Comparison of ENCODE assay signal across 19 cellular contexts in genomic region chr3:124587053-124587408, GRCh38.
DNase-seq lines count a peak whose midpoint lies in the region; ATAC-seq and TF ChIP-seq lines count a peak whose summit lies in the region.
"Had no signal": no experiment of that assay in that cellular context is flagged by ENCODE, and none has a peak within 500 bp of the region (broad histone marks: within the 10 kb centered on the region; RNA-seq: fewer than 3 reads in every experiment).

No MANE protein-coding gene starts in this region.

- no peak for TF ChIP-seq POLR2A in esophagus muscularis mucosa (IDR thresholded peaks at IDR 0.05; ENCODE audit: low read depth)

- H3K4me3 ChIP-seq in cardiac muscle cell (peak overlapping the region; percentile 80), brain microvascular endothelial cell (ENCODE audit: low read depth, low read length) (no peak overlapping the region), lung (no peak overlapping the region), esophagus muscularis mucosa (no peak overlapping the region)
- H3K4me3 ChIP-seq: A549, sigmoid colon had no signal

- no peak overlapping the region for H3K27ac Mint-ChIP-seq in chondrocyte (ENCODE audit: unreplicated experiment)
- H3K27ac Mint-ChIP-seq: activated CD4-positive, alpha-beta T cell treated with anti-CD3 and anti-CD28 coated beads for 36 hours; activated naive CD8-positive, alpha-beta T cell treated with anti-CD3 and anti-CD28 coated beads, Interleukin-2, amount 50 U/mL, for 24 hours; activated T-cell treated with anti-CD3 and anti-CD28 coated beads, Interleukin-2, amount 50 U/mL, for 24 hours; CD8-positive, alpha-beta T cell; natural killer cell treated with Interleukin-12 subunit alpha and Interleukin-12 subunit beta and Interleukin-15 and Interleukin-18, amount 100 ng/mL, for 72 hours; stimulated activated naive CD8-positive, alpha-beta T cell treated with anti-CD3 and anti-CD28 coated beads, Interleukin-15, amount 100 ng/mL, for 72 hours had no signal

- peaks cover 2% of the 10 kb centered on the region for H3K36me3 Mint-ChIP-seq in chondrocyte (ENCODE audit: low read depth)
- H3K36me3 Mint-ChIP-seq: CD8-positive, alpha-beta T cell; natural killer cell treated with Interleukin-12 subunit alpha and Interleukin-12 subunit beta and Interleukin-15 and Interleukin-18, amount 100 ng/mL, for 72 hours had no signal

- TF ChIP-seq CTCF in cardiac muscle cell (IDR thresholded peaks at IDR 0.05; ENCODE audit: low read depth, low read length) (no peak), brain microvascular endothelial cell (IDR thresholded peaks at IDR 0.05; ENCODE audit: low read depth, low read length, missing control alignments) (no peak), lung (IDR thresholded peaks at IDR 0.05; ENCODE audit: control extremely low read depth, extremely low read depth) (no peak), chondrocyte (IDR thresholded peaks at IDR 0.05) (no peak), esophagus muscularis mucosa (IDR thresholded peaks at IDR 0.05) (no peak)

- TF ChIP-seq EP300 in esophagus muscularis mucosa (IDR thresholded peaks at IDR 0.05): no peak

- 77 to 87% methylated on average over 3 of the region's 3 CpGs for WGBS in lung, 2 donors
- 90% methylated on average over 3 of the region's 3 CpGs for WGBS in esophagus muscularis mucosa

- in situ Hi-C loops in brain microvascular endothelial cell (cut with HindIII; ENCODE audit: low pct_ligation_motif_present, low sequenced_read_pairs): no loop called here

- H3K27me3 Mint-ChIP-seq in chondrocyte (ENCODE audit: low read depth): peaks cover 5% of the 10 kb centered on the region

- H3K9me3 ChIP-seq in cardiac muscle cell (ENCODE audit: low read depth) (no peaks in the 10 kb centered on the region), lung (ENCODE audit: control insufficient read depth in 2 of 2, insufficient read depth in 1 of 2, low read length in 1 of 2) (no peaks in the 10 kb centered on the region), esophagus muscularis mucosa (no peaks in the 10 kb centered on the region)
- H3K9me3 ChIP-seq: A549, sigmoid colon had no signal

- peaks cover 24% of the 10 kb centered on the region for H3K4me1 ChIP-seq in cardiac muscle cell (ENCODE audit: low read depth)
- peaks cover 3 to 11% of the 10 kb centered on the region in 2 donors for H3K4me1 ChIP-seq in lung (ENCODE audit: control insufficient read depth in 2 of 2, insufficient read depth in 2 of 2, low read length in 2 of 2)
- H3K4me1 ChIP-seq in esophagus muscularis mucosa: peaks cover 17 to 18% (median 18%) of the 10 kb centered on the region in 4 donors

- H3K27ac ChIP-seq in cardiac muscle cell: peak overlapping the region; percentile 20
- no peak overlapping the region for H3K27ac ChIP-seq in brain microvascular endothelial cell
- H3K27ac ChIP-seq in lung (ENCODE audit: low read depth in 1 of 2, low read length in 1 of 2): peak overlapping the region in 1 of 2 donors; percentile 90
- H3K27ac ChIP-seq in esophagus muscularis mucosa (replicated peaks in 1 of 4): no peak overlapping the region
- H3K27ac ChIP-seq: A549, sigmoid colon had no signal

- peaks cover 33% of the 10 kb centered on the region for H3K4me1 Mint-ChIP-seq in chondrocyte (ENCODE audit: low read depth)

- H3K27me3 ChIP-seq in cardiac muscle cell (no peaks in the 10 kb centered on the region), brain microvascular endothelial cell (replicated peaks) (peaks cover 3% of the 10 kb centered on the region), lung (ENCODE audit: control insufficient read depth, insufficient read depth) (no peaks in the 10 kb centered on the region), esophagus muscularis mucosa (peaks cover 0 to 7% (median 0%) of the 10 kb centered on the region in 4 donors)

- no peak for DNase-seq in cardiac muscle cell (ENCODE audit: low read depth in 1 of 2, low spot score in 1 of 2)
- no peak for DNase-seq in Right ventricle myocardium superior
- peak; percentile 57 for DNase-seq in brain microvascular endothelial cell
- peak; percentile 59 for DNase-seq in lung (ENCODE audit: low spot score)
- peak; percentile 43 for DNase-seq in stromal cell of bone marrow (ENCODE audit: low read depth)
- no peak for DNase-seq in chondrocyte (ENCODE audit: low spot score)
- DNase-seq in dermis blood vessel endothelial cell: no peak
- DNase-seq in esophagus muscularis mucosa (ENCODE audit: extremely low spot score): no peak
- DNase-seq: activated CD4-positive, alpha-beta T cell treated with anti-CD3 and anti-CD28 coated beads for 36 hours; activated naive CD8-positive, alpha-beta T cell treated with anti-CD3 and anti-CD28 coated beads, Interleukin-2, amount 50 U/mL, for 24 hours; activated T-cell treated with anti-CD3 and anti-CD28 coated beads, Interleukin-2, amount 50 U/mL, for 24 hours; CD8-positive, alpha-beta T cell; cortex of kidney; GDM1; NCI-H1092; sigmoid colon; stimulated activated naive CD8-positive, alpha-beta T cell treated with anti-CD3 and anti-CD28 coated beads, Interleukin-15, amount 100 ng/mL, for 72 hours had no signal

- H3K36me3 ChIP-seq in cardiac muscle cell (no peaks in the 10 kb centered on the region), brain microvascular endothelial cell (replicated peaks) (no peaks in the 10 kb centered on the region), lung (ENCODE audit: control insufficient read depth in 2 of 2, insufficient read depth in 2 of 2, low read length in 2 of 2) (no peaks in the 10 kb centered on the region), esophagus muscularis mucosa (no peaks in the 10 kb centered on the region)
- H3K36me3 ChIP-seq: sigmoid colon had no signal

- no peak overlapping the region for H3K4me3 Mint-ChIP-seq in chondrocyte (ENCODE audit: unreplicated experiment)
- H3K4me3 Mint-ChIP-seq: activated CD4-positive, alpha-beta T cell treated with anti-CD3 and anti-CD28 coated beads for 36 hours; activated T-cell treated with anti-CD3 and anti-CD28 coated beads, Interleukin-2, amount 50 U/mL, for 24 hours; CD8-positive, alpha-beta T cell; natural killer cell treated with Interleukin-12 subunit alpha and Interleukin-12 subunit beta and Interleukin-15 and Interleukin-18, amount 100 ng/mL, for 72 hours had no signal

- intact Hi-C loops in Right ventricle myocardium superior (cut with DNase I): no loop called here
- intact Hi-C loops in esophagus muscularis mucosa (cut with DNase I): no loop called here

- ATAC-seq in Right ventricle myocardium superior (ENCODE audit: poor library complexity) (no peak), lung (ENCODE audit: insufficient read depth, low FRiP score) (peak; percentile 32)
- ATAC-seq: A549; activated CD4-positive, alpha-beta T cell treated with anti-CD3 and anti-CD28 coated beads for 36 hours; activated naive CD8-positive, alpha-beta T cell treated with anti-CD3 and anti-CD28 coated beads, Interleukin-2, amount 50 U/mL, for 24 hours; CD8-positive, alpha-beta T cell; natural killer cell treated with Interleukin-12 subunit alpha and Interleukin-12 subunit beta and Interleukin-15 and Interleukin-18, amount 100 ng/mL, for 72 hours; stimulated activated naive CD8-positive, alpha-beta T cell treated with anti-CD3 and anti-CD28 coated beads, Interleukin-15, amount 100 ng/mL, for 72 hours had no signal

- H3K9me3 Mint-ChIP-seq in chondrocyte (ENCODE audit: low read depth): no peaks in the 10 kb centered on the region
- H3K9me3 Mint-ChIP-seq: activated naive CD8-positive, alpha-beta T cell treated with anti-CD3 and anti-CD28 coated beads, Interleukin-2, amount 50 U/mL, for 24 hours; activated T-cell treated with anti-CD3 and anti-CD28 coated beads, Interleukin-2, amount 50 U/mL, for 24 hours; CD8-positive, alpha-beta T cell; natural killer cell treated with Interleukin-12 subunit alpha and Interleukin-12 subunit beta and Interleukin-15 and Interleukin-18, amount 100 ng/mL, for 72 hours; stimulated activated naive CD8-positive, alpha-beta T cell treated with anti-CD3 and anti-CD28 coated beads, Interleukin-15, amount 100 ng/mL, for 72 hours had no signal

Comparison
In these comparisons a context has a peak if more than half of its experiments do, and no peak if none do; other contexts are left out.
1. DNase-seq: peak in brain microvascular endothelial cell (single experiment), lung (single experiment) and stromal cell of bone marrow (single experiment); none in cardiac muscle cell (0 of 2), Right ventricle myocardium superior (single experiment), chondrocyte (single experiment), dermis blood vessel endothelial cell (single experiment) and esophagus muscularis mucosa (single experiment).